31 cellular contexts compared by ENCODE assay signal in the genomic region with DNA sequence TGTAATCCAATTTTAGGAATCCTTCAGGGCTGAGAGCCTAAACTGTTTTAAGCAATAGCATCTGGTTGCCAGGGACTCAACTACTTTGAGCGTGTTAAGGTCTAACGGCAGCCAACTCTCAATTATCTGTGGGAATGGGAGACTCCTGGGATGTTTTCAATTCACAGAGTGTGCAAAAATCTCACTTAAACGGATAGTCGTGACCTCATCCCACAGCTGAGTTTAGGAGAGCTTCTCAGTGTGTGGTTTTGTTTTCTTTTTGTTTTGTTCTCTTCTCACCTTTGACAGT.
DNase-seq lines count a peak whose midpoint lies in the region; ATAC-seq and TF ChIP-seq lines count a peak whose summit lies in the region.
"Had no signal": no experiment of that assay in that cellular context is flagged by ENCODE, and none has a peak within 500 bp of the region (broad histone marks: within the 10 kb centered on the region; RNA-seq: fewer than 3 reads in every experiment).

No MANE protein-coding gene starts in this region.

- H3K36me3 ChIP-seq in OCI-LY1 (ENCODE audit: insufficient read depth, low read length) (no peaks in the 10 kb centered on the region), skeletal muscle satellite cell (ENCODE audit: insufficient read depth, low read length) (no peaks in the 10 kb centered on the region), GM23248 (ENCODE audit: low read depth) (no peaks in the 10 kb centered on the region)
- H3K36me3 ChIP-seq: suprapubic skin, upper lobe of left lung had no signal

- peak overlapping the region; percentile 4 for H3K4me3 Mint-ChIP-seq in glutamatergic neuron (ENCODE audit: unreplicated experiment)
- H3K4me3 Mint-ChIP-seq: activated CD4-positive, alpha-beta memory T cell treated with anti-CD3 and anti-CD28 coated beads, Interleukin-2, amount 10 ng/mL, durations not matched to agents 7 days and 5 days; activated naive CD8-positive, alpha-beta T cell treated with anti-CD3 and anti-CD28 coated beads, Interleukin-2, amount 50 U/mL, for 24 hours; natural killer cell; T-helper 2 cell treated with Interferon-gamma antibody and Interleukin-4, amounts not matched to agents 5 μg/mL and 100 μg/mL, for 36 hours had no signal

- H3K4me1 Mint-ChIP-seq in glutamatergic neuron (ENCODE audit: low read depth, unreplicated experiment), result peaks cover 49% of the 10 kb centered on the region
- H3K4me1 Mint-ChIP-seq: activated CD4-positive, alpha-beta memory T cell treated with anti-CD3 and anti-CD28 coated beads, Interleukin-2, amount 10 ng/mL, durations not matched to agents 7 days and 5 days; natural killer cell had no signal

- 12 to 14% methylated on average over 4 of the region's 4 CpGs for WGBS in GM23248 (ENCODE audit: low coverage in 1 of 2, low lambda C conversion rate in 2 of 2, missing lambda C conversion rate in 2 of 2), 2 experiments

- H2AFZ ChIP-seq in OCI-LY1 (ENCODE audit: low read length) (no peak overlapping the region), GM23248 (no peak overlapping the region)

- H3K9me3 ChIP-seq in OCI-LY1 (ENCODE audit: low read length) (no peaks in the 10 kb centered on the region), skeletal muscle satellite cell (replicated peaks; ENCODE audit: low read length) (no peaks in the 10 kb centered on the region), GM23248 (ENCODE audit: low read depth) (no peaks in the 10 kb centered on the region)
- H3K9me3 ChIP-seq: suprapubic skin, upper lobe of left lung had no signal

- H3K79me2 ChIP-seq in OCI-LY1 (ENCODE audit: insufficient read depth, low read length) (peaks cover 72% of the 10 kb centered on the region), GM23248 (ENCODE audit: insufficient read depth) (no peaks in the 10 kb centered on the region)

- no peaks in the 10 kb centered on the region for H4K20me1 ChIP-seq in OCI-LY1 (ENCODE audit: insufficient read depth, low read length)
- H4K20me1 ChIP-seq in GM23248 (ENCODE audit: insufficient read depth), result no peaks in the 10 kb centered on the region; the same call in 1 of the 2 replicates

- peak overlapping the region; percentile 57 for H3K4me3 ChIP-seq in OCI-LY1 (ENCODE audit: low read depth, low read length, poor library complexity, severe bottlenecking)
- no peak overlapping the region for H3K4me3 ChIP-seq in skeletal muscle satellite cell (ENCODE audit: low read length)
- no peak overlapping the region for H3K4me3 ChIP-seq in GM23248
- H3K4me3 ChIP-seq: K562, suprapubic skin, upper lobe of left lung had no signal

- H3K36me3 Mint-ChIP-seq in glutamatergic neuron (ENCODE audit: unreplicated experiment), result no peaks in the 10 kb centered on the region
- H3K36me3 Mint-ChIP-seq: natural killer cell had no signal

- H3K27ac Mint-ChIP-seq in glutamatergic neuron (ENCODE audit: unreplicated experiment), result no peak overlapping the region
- H3K27ac Mint-ChIP-seq: activated CD4-positive, alpha-beta memory T cell treated with anti-CD3 and anti-CD28 coated beads, Interleukin-2, amount 10 ng/mL, durations not matched to agents 7 days and 5 days; activated naive CD8-positive, alpha-beta T cell treated with anti-CD3 and anti-CD28 coated beads, Interleukin-2, amount 50 U/mL, for 24 hours; natural killer cell; T-helper 2 cell treated with Interferon-gamma antibody and Interleukin-4, amounts not matched to agents 5 μg/mL and 100 μg/mL, for 36 hours had no signal

- peak overlapping the region; percentile 75 for H3K9ac ChIP-seq in OCI-LY1 (ENCODE audit: low read length)
- no peak overlapping the region for H3K9ac ChIP-seq in skeletal muscle satellite cell (ENCODE audit: low read depth, low read length)
- H3K9ac ChIP-seq in GM23248, result no peak overlapping the region

- H3K9me3 Mint-ChIP-seq in glutamatergic neuron (ENCODE audit: unreplicated experiment), result peaks cover 4% of the 10 kb centered on the region
- H3K9me3 Mint-ChIP-seq: natural killer cell; T-helper 2 cell treated with Interferon-gamma antibody and Interleukin-4, amounts not matched to agents 5 μg/mL and 100 μg/mL, for 36 hours had no signal

- H3K4me2 ChIP-seq in OCI-LY1 (ENCODE audit: low read length) (peak overlapping the region; percentile 79), skeletal muscle satellite cell (ENCODE audit: low read length) (peak overlapping the region; percentile 17), GM23248 (ENCODE audit: unreplicated experiment) (no peak overlapping the region)

- no peak for ATAC-seq in GM19395 (IDR thresholded peaks at IDR 0.05; ENCODE audit: unreplicated experiment)
- ATAC-seq: activated naive CD8-positive, alpha-beta T cell treated with anti-CD3 and anti-CD28 coated beads, Interleukin-2, amount 50 U/mL, for 24 hours; K562; natural killer cell had no signal

- H3F3A ChIP-seq in OCI-LY1 (ENCODE audit: insufficient read depth, low read length) (peaks cover 4% of the 10 kb centered on the region), GM23248 (ENCODE audit: insufficient read depth) (no peaks in the 10 kb centered on the region)

- DNase-seq in NCI-H748 (lab: John Stamatoyannopoulos, UW; ENCODE audit: unreplicated experiment) (peak; percentile 20), NCI-H748 treated with DMSO at 0.1 percent for 48 hours (lab: John Stamatoyannopoulos, UW) (no peak), glutamatergic neuron (no peak), COLO829 (ENCODE audit: low spot score) (no peak), GM23248 (no peak)
- DNase-seq: activated CD4-positive, alpha-beta memory T cell treated with anti-CD3 and anti-CD28 coated beads, Interleukin-2, amount 10 ng/mL, durations not matched to agents 7 days and 5 days; activated CD4-positive, alpha-beta T cell treated with anti-CD3 and anti-CD28 coated beads for 1 hour; activated CD8-positive, alpha-beta memory T cell treated with anti-CD3 and anti-CD28 coated beads, Interleukin-2, amount 50 U/mL, for 4 hours; activated naive CD4-positive, alpha-beta T cell; activated naive CD8-positive, alpha-beta T cell treated with anti-CD3 and anti-CD28 coated beads, Interleukin-2, amount 50 U/mL, for 24 hours; Calu3; caudate nucleus; cortex of kidney; DMS79; effector memory CD4-positive, alpha-beta T cell; GDM1; midbrain; natural killer cell; NCI-H1092 treated with DMSO at 0.1 percent for 48 hours; NCI-H1930; stimulated activated naive CD4-positive, alpha-beta T cell; upper lobe of left lung had no signal

- in situ Hi-C loops in GM23248 (cut with MboI), result no loop called here

- no peak for TF ChIP-seq CTCF in OCI-LY1 (IDR thresholded peaks at IDR 0.05; ENCODE audit: low read length)
- no peak for TF ChIP-seq CTCF in glutamatergic neuron (IDR thresholded peaks at IDR 0.05; ENCODE audit: partially characterized antibody, unreplicated experiment)

- H3K27ac ChIP-seq in OCI-LY1 (ENCODE audit: low read depth, low read length, poor library complexity, severe bottlenecking), result peak overlapping the region; percentile 97
- no peak overlapping the region for H3K27ac ChIP-seq in GM23248
- H3K27ac ChIP-seq: 22Rv1, C4-2B, epithelial cell of prostate, suprapubic skin, upper lobe of left lung had no signal

- H3K27me3 ChIP-seq in OCI-LY1 (ENCODE audit: insufficient read depth, low read length), result no peaks in the 10 kb centered on the region
- H3K27me3 ChIP-seq in skeletal muscle satellite cell (ENCODE audit: control insufficient read depth, insufficient read depth, low read length), result no peaks in the 10 kb centered on the region
- no peaks in the 10 kb centered on the region for H3K27me3 ChIP-seq in GM23248 (replicated peaks; ENCODE audit: insufficient read depth)
- H3K27me3 ChIP-seq: suprapubic skin, upper lobe of left lung had no signal

- H3K9me2 ChIP-seq in OCI-LY1 (ENCODE audit: low read depth, low read length), result no peaks in the 10 kb centered on the region
- H3K9me2 ChIP-seq in GM23248 (ENCODE audit: insufficient read depth), result no peaks in the 10 kb centered on the region

- H3K4me1 ChIP-seq in OCI-LY1 (ENCODE audit: insufficient read depth, low read length, severe bottlenecking) (peaks cover 89% of the 10 kb centered on the region), skeletal muscle satellite cell (ENCODE audit: control insufficient read depth, insufficient read depth, low read length) (no peaks in the 10 kb centered on the region), GM23248 (ENCODE audit: insufficient read depth) (no peaks in the 10 kb centered on the region)
- H3K4me1 ChIP-seq: upper lobe of left lung had no signal

- H3K27me3 Mint-ChIP-seq in glutamatergic neuron (ENCODE audit: unreplicated experiment), result peaks cover 2% of the 10 kb centered on the region
- H3K27me3 Mint-ChIP-seq: activated CD4-positive, alpha-beta memory T cell treated with anti-CD3 and anti-CD28 coated beads, Interleukin-2, amount 10 ng/mL, durations not matched to agents 7 days and 5 days; activated naive CD8-positive, alpha-beta T cell treated with anti-CD3 and anti-CD28 coated beads, Interleukin-2, amount 50 U/mL, for 24 hours had no signal
